In the genomic region with DNA sequence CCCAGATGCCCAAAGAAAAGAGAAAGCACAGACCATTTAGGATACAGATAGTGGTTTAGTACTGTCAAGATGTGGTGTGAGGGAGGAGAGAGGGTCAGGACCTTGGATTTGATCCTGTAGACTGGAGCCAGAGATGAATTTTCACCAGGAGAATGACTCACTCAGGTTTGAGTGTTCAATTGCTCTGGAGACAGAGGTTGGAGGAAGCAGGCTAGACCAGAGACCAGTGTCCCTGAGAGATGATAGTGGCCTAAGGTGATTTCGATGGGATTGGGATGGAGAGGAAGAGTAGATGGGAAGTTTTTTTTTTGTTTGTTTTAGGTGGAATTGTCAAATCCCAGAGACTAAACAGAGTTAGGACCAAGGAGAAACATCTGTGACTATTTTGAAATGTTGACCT, we compare ENCODE assay signal across 8 cellular contexts. TPM values are rescaled to one million over a fixed set of nuclear protein-coding genes. Genes with fewer than 3 reads are reported as not detected.
DNase-seq lines count a peak whose midpoint lies in the region; ATAC-seq and TF ChIP-seq lines count a peak whose summit lies in the region.

No MANE protein-coding gene starts in this region.

- peak; percentile 53 for DNase-seq in ELR (ENCODE audit: low read depth)
- DNase-seq in endodermal cell: no peak
- peak; percentile 30 for DNase-seq in renal cortical epithelial cell (ENCODE audit: low read depth)
- DNase-seq in AG20443 (ENCODE audit: low spot score): no peak
- no peak for DNase-seq in AML-193 (lab: John Stamatoyannopoulos, UW)

- H3K4me2 ChIP-seq in OCI-LY3 (ENCODE audit: low read length): peak overlapping the region; percentile 94; the same call in 1 of the 2 replicates

- H3K4me3 ChIP-seq in OCI-LY3 (ENCODE audit: low read length): no peak overlapping the region
- H3K4me3 ChIP-seq in endodermal cell (ENCODE audit: low read length): peak overlapping the region; percentile 100

- peaks cover 46% of the 10 kb centered on the region for H3K4me1 Mint-ChIP-seq in endodermal cell

- peaks cover 5% of the 10 kb centered on the region for H3K27me3 Mint-ChIP-seq in endodermal cell (ENCODE audit: insufficient read depth)

- no peaks in the 10 kb centered on the region for H3K27me3 ChIP-seq in OCI-LY3 (ENCODE audit: low read depth, low read length)
- no peaks in the 10 kb centered on the region for H3K27me3 ChIP-seq in endodermal cell (ENCODE audit: control insufficient read depth, insufficient read depth, low read length, poor library complexity, severe bottlenecking)

- H3K27ac ChIP-seq in OCI-LY3 (ENCODE audit: low read length) (no peak overlapping the region), endodermal cell (ENCODE audit: low read depth, low read length) (no peak overlapping the region)

- H3K79me2 ChIP-seq in OCI-LY3 (ENCODE audit: low read length): peaks cover 72% of the 10 kb centered on the region

- H3K36me3 Mint-ChIP-seq in endodermal cell (ENCODE audit: low read depth): peaks cover 14% of the 10 kb centered on the region

- H2AFZ ChIP-seq in OCI-LY3 (ENCODE audit: low read depth, low read length): no peak overlapping the region

- H3K4me1 ChIP-seq in OCI-LY3 (ENCODE audit: low read length): peaks cover 24% of the 10 kb centered on the region
- H3K4me1 ChIP-seq in endodermal cell (ENCODE audit: control insufficient read depth, insufficient read depth, low read length): peaks cover 9% of the 10 kb centered on the region

- 97 to 100% methylated on average over 1 of the region's 1 CpG for WGBS in endodermal cell (ENCODE audit: insufficient coverage in 1 of 2, insufficient read length in 1 of 2), 2 experiments

- H3K36me3 ChIP-seq in OCI-LY3 (replicated peaks; ENCODE audit: low read depth, low read length): peaks cover 40% of the 10 kb centered on the region
- H3K36me3 ChIP-seq in endodermal cell (ENCODE audit: control insufficient read depth, insufficient read depth, low read length): peaks cover 24% of the 10 kb centered on the region

- H3K9ac ChIP-seq in OCI-LY3 (ENCODE audit: low read length) (no peak overlapping the region), endodermal cell (ENCODE audit: extremely low read depth, low read length, poor library complexity, severe bottlenecking) (no peak overlapping the region)

- no peak for TF ChIP-seq CTCF in OCI-LY3 (IDR thresholded peaks at IDR 0.05; ENCODE audit: low read depth, low read length)
- no peak for TF ChIP-seq CTCF in endodermal cell (conservative IDR thresholded peaks at IDR 0.05)

- peak overlapping the region; percentile 79 for H3K4me3 Mint-ChIP-seq in endodermal cell

- no peak for ATAC-seq in GM19351 (IDR thresholded peaks at IDR 0.05; ENCODE audit: unreplicated experiment)
- ATAC-seq in GM21367 (IDR thresholded peaks at IDR 0.05; ENCODE audit: unreplicated experiment): no peak

- H4K20me1 ChIP-seq in OCI-LY3 (ENCODE audit: insufficient read depth, low read length): peaks cover 66% of the 10 kb centered on the region

- H3K9me3 ChIP-seq in OCI-LY3 (ENCODE audit: insufficient read depth, low read length) (no peaks in the 10 kb centered on the region), endodermal cell (ENCODE audit: control insufficient read depth, low read length) (no peaks in the 10 kb centered on the region)

- no peaks in the 10 kb centered on the region for H3K9me3 Mint-ChIP-seq in endodermal cell

- no peak overlapping the region for H3K27ac Mint-ChIP-seq in endodermal cell

RNA-seq across cellular contexts. Expression of gene CEBPG, which starts 2.3 kb away (rescaled TPM):
- total RNA-seq in endodermal cell (10 to 100 TPM; 31.9 to 33.8 TPM), renal cortical epithelial cell (28.0 and 28.4 TPM in 2 replicates)
- polyA plus RNA-seq in endodermal cell (2013, experiment 1 of 2): 31.9 TPM
- polyA plus RNA-seq in endodermal cell (2013, experiment 2 of 2): 27.5 TPM

Comparison
In these comparisons a context has a peak if more than half of its experiments do, and no peak if none do; other contexts are left out.
1. DNase-seq: peak in ELR (single experiment) and renal cortical epithelial cell (single experiment); none in endodermal cell (single experiment), AG20443 (single experiment) and AML-193 (0 of 2).